ENCODE assay signal across 15 cellular contexts in the genomic region with DNA sequence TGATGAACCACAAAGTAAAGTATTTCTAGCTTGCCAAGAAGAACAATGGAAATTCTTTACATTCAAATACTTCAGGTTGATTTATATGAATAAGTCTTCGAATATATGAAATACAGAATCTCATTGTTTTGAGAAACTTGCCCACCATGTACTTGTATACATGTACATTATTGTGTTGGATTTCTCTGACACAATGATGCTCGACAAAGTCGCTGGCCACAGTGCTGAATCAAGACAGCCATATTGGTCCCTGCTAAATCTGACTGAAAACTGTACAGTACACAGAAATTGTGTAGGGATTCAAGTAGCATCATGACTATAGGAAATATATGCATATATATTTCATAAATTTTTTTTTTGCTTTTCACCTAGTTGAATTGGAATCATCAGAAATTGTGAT. TPM values are rescaled to one million over a fixed set of nuclear protein-coding genes. Genes with fewer than 3 reads are reported as not detected.
DNase-seq lines count a peak whose midpoint lies in the region; ATAC-seq, FAIRE-seq and TF ChIP-seq lines count a peak whose summit lies in the region.
"Had no signal": no experiment of that assay in that cellular context is flagged by ENCODE, and none has a peak within 500 bp of the region (broad histone marks: within the 10 kb centered on the region; RNA-seq: fewer than 3 reads in every experiment).

No MANE protein-coding gene starts in this region.

- H3K9ac ChIP-seq in HepG2 (ENCODE audit: insufficient read depth, low read depth, low read length) = no peak overlapping the region

- TF ChIP-seq CTCF in HepG2 (CRISPR knock-in tag; IDR thresholded peaks at IDR 0.05) = no peak
- no peak for TF ChIP-seq CTCF in right lobe of liver (IDR thresholded peaks at IDR 0.05)
- no peak for TF ChIP-seq CTCF in endothelial cell (IDR thresholded peaks at IDR 0.05; ENCODE audit: unreplicated experiment)

- H3K9me3 Mint-ChIP-seq in endothelial cell (ENCODE audit: unreplicated experiment) = no peaks in the 10 kb centered on the region
- H3K9me3 Mint-ChIP-seq: IgD-negative memory B cell had no signal

- H2AFZ ChIP-seq in HepG2 (ENCODE audit: low read length) = no peak overlapping the region

- peaks cover 4% of the 10 kb centered on the region for H3K27me3 Mint-ChIP-seq in endothelial cell (ENCODE audit: unreplicated experiment)

- TF ChIP-seq RAD21 in HepG2 (CRISPR knock-in tag; IDR thresholded peaks at IDR 0.05) = no peak

- no peak overlapping the region for H3K27ac Mint-ChIP-seq in endothelial cell (ENCODE audit: unreplicated experiment)
- H3K27ac Mint-ChIP-seq: IgD-negative memory B cell had no signal

- DNase-seq in HepG2 (ENCODE audit: low spot score) (no peak), right lobe of liver (no peak), RPMI7951 (ENCODE audit: low read depth) (peak; percentile 21), endothelial cell (ENCODE audit: low spot score) (peak; percentile 50), stromal cell of bone marrow (ENCODE audit: low read depth) (peak; percentile 3), mucosa of gallbladder (ENCODE audit: low spot score) (no peak), NCI-H69 (lab: John Stamatoyannopoulos, UW) (no peak)
- no peak for DNase-seq in activated CD4-positive, CD25-positive, alpha-beta regulatory T cell (lab: John Stamatoyannopoulos, UW)
- DNase-seq: activated CD4-positive, alpha-beta T cell treated with anti-CD3 and anti-CD28 coated beads, Interleukin-2, amount 50 U/mL, for 4 hours; activated naive CD4-positive, alpha-beta T cell treated with Interleukin-2 at 50 U/mL for 16 hours; effector CD4-positive, alpha-beta T cell; H7 had no signal

- no peak overlapping the region for H3K27ac ChIP-seq in HepG2 (ENCODE audit: extremely low read length, insufficient read depth, low read length)
- no peak overlapping the region for H3K27ac ChIP-seq in right lobe of liver

- H3K9me3 ChIP-seq in HepG2 (ENCODE audit: low read length) = no peaks in the 10 kb centered on the region
- no peaks in the 10 kb centered on the region for H3K9me3 ChIP-seq in right lobe of liver

- H3K4me3 Mint-ChIP-seq in endothelial cell (ENCODE audit: unreplicated experiment) = no peak overlapping the region
- H3K4me3 Mint-ChIP-seq: IgD-negative memory B cell had no signal

- peaks cover 6% of the 10 kb centered on the region for H3K4me1 Mint-ChIP-seq in endothelial cell (ENCODE audit: unreplicated experiment)

- POLR2A ChIA-PET in HepG2 (lab: Yijun Ruan, JAX) = no interaction called here

- H3K36me3 ChIP-seq in HepG2 (replicated peaks in 1 of 2; ENCODE audit: control insufficient read depth in 1 of 2, insufficient read depth in 2 of 2, low read length in 2 of 2) (no peaks in the 10 kb centered on the region), right lobe of liver (no peaks in the 10 kb centered on the region)

- no peak for ATAC-seq in HepG2
- no peak for ATAC-seq in right lobe of liver

- TF ChIP-seq EP300 in HepG2 (IDR thresholded peaks at IDR 0.05; ENCODE audit: low read depth in 2 of 2, low read length in 2 of 2) (no peak), HepG2 (CRISPR knock-in tag; IDR thresholded peaks at IDR 0.05; ENCODE audit: borderline replicate concordance) (no peak)

- in situ Hi-C loops in HepG2 (cut with HindIII; ENCODE audit: extremely low pct_ligation_motif_present, low pct_unique_long_range_greater_than_20kb) = loop anchor here (5.0 kb wide), 1 partner anchor 134 kb away; no protein-coding TSS in a partner anchor

- no peak for FAIRE-seq in HepG2 (lab: Jason Lieb, UNC)

- BruUV-seq in HepG2 (replicated peaks; lab: Mats Ljungman, UMichigan) = no TSS peak

- H3K4me1 ChIP-seq in HepG2 (ENCODE audit: insufficient read depth, low read length) = peaks cover 12% of the 10 kb centered on the region
- H3K4me1 ChIP-seq in right lobe of liver = peaks cover 0 to 3% (median 0%) of the 10 kb centered on the region in 4 donors

- H3K4me3 ChIP-seq in HepG2 (replicated peaks in 1 of 3; ENCODE audit: insufficient read depth in 1 of 3, low read depth in 2 of 3, low read length in 3 of 3) (no peak overlapping the region), right lobe of liver (no peak overlapping the region)

- no peaks in the 10 kb centered on the region for H3K27me3 ChIP-seq in HepG2 (ENCODE audit: control insufficient read depth in 1 of 2, insufficient read depth in 2 of 2, low read length in 2 of 2)
- H3K27me3 ChIP-seq in right lobe of liver = peaks cover 11 to 12% of the 10 kb centered on the region in 2 donors

- H3K36me3 Mint-ChIP-seq in endothelial cell (ENCODE audit: low read depth, unreplicated experiment) = peaks cover 6% of the 10 kb centered on the region
- H3K36me3 Mint-ChIP-seq: IgD-negative memory B cell had no signal

- TF ChIP-seq POLR2A in HepG2 (IDR thresholded peaks at IDR 0.05; ENCODE audit: insufficient read depth in 1 of 2, low read depth in 2 of 2, low read length in 2 of 2) (no peak), right lobe of liver (IDR thresholded peaks at IDR 0.05) (no peak)

- peaks cover 34% of the 10 kb centered on the region for H3K79me2 ChIP-seq in HepG2 (ENCODE audit: insufficient read depth, low read length)

- H3K4me2 ChIP-seq in HepG2 (ENCODE audit: low read depth, low read length) = no peak overlapping the region

- H4K20me1 ChIP-seq in HepG2 (ENCODE audit: insufficient read depth, low read length) = no peaks in the 10 kb centered on the region

- intact Hi-C loops in HepG2 (cut with micrococcal nuclease; ENCODE audit: unreplicated experiment) (no loop called here), right lobe of liver (cut with DNase I) (no loop called here)

- CTCF ChIA-PET in HepG2 (lab: Yijun Ruan, JAX; ENCODE audit: low intra/inter-chr PET ratio, low total read pairs) = no interaction called here

- 75% methylated on average over 3 of the region's 3 CpGs for WGBS in HepG2 (ENCODE audit: low lambda C conversion rate)
- 42% methylated on average over 3 of the region's 3 CpGs for WGBS in right lobe of liver (ENCODE audit: insufficient coverage, low coverage, low lambda C conversion rate, missing lambda C conversion rate)

TF ChIP-seq in HepG2, 621 proteins besides CTCF, POLR2A, EP300 and RAD21 (continues in another document):
- TF ChIP-seq U2AF2 (IDR thresholded peaks at IDR 0.05; ENCODE audit: low read depth, low read length) = no peak
- no peak for TF ChIP-seq ZNF615 (CRISPR knock-in tag; IDR thresholded peaks at IDR 0.05; ENCODE audit: borderline replicate concordance)
- TF ChIP-seq KLF16 (CRISPR knock-in tag; IDR thresholded peaks at IDR 0.05) = 0 out of 4 replicates have a peak, but pooled peaks of 1 of the 2 experiments have one; percentile 45
- TF ChIP-seq HOMEZ (CRISPR knock-in tag; IDR thresholded peaks at IDR 0.05; ENCODE audit: low read depth) = peak; percentile 96
- peak; percentile 54; the same call in 1 of the 2 replicates for TF ChIP-seq SAP130 (CRISPR knock-in tag; IDR thresholded peaks at IDR 0.05; ENCODE audit: low read depth)
- TF ChIP-seq ZSCAN12 (CRISPR knock-in tag; IDR thresholded peaks at IDR 0.05) = no peak
- no peak for TF ChIP-seq ZNF317 (CRISPR knock-in tag; IDR thresholded peaks at IDR 0.05)
- peak; percentile 95 for TF ChIP-seq EHMT2 (IDR thresholded peaks at IDR 0.05; ENCODE audit: borderline replicate concordance, low read depth, low read length)
- peak; percentile 38 for TF ChIP-seq YY1 (IDR thresholded peaks at IDR 0.05; ENCODE audit: insufficient read depth, insufficient replicate concordance, low read depth, low read length)

RNA-seq across cellular contexts. Expression of gene LIN28B, which starts 13.1 kb away (rescaled TPM):
- 56.8 and 100 TPM in 2 replicates for total RNA-seq in HepG2 (2016; rRNA removed; fragmentation: Illumina TruSeq; extraction: Trizol)
- total RNA-seq in HepG2 (2016; cell fraction: cytosol; rRNA removed; fragmentation: Illumina TruSeq; extraction: Trizol; ENCODE audit: low read depth) = 13.7 and 13.8 TPM in 2 replicates
- total RNA-seq in HepG2 (2016; cell fraction: insoluble cytoplasmic fraction; rRNA removed; fragmentation: Illumina TruSeq; extraction: Trizol) = 57.6 and 96.8 TPM in 2 replicates
- 35.2 and 40.8 TPM in 2 replicates for total RNA-seq in HepG2 (2016; cell fraction: membrane; rRNA removed; fragmentation: Illumina TruSeq; extraction: Trizol)
- total RNA-seq in HepG2 (2016; cell fraction: nucleus; rRNA removed; fragmentation: Illumina TruSeq; extraction: Trizol) = 41.3 and 44.0 TPM in 2 replicates
- 8.8 and 14.5 TPM in 2 replicates for polyA plus RNA-seq in HepG2 (2011; rRNA removed)
- 6.2 and 8.3 TPM in 2 replicates for polyA plus RNA-seq in HepG2 (2011; cell fraction: cytosol; rRNA removed)
- polyA plus RNA-seq in HepG2 (2011; cell fraction: nucleus; rRNA removed) = 4.0 and 4.5 TPM in 2 replicates
- polyA plus RNA-seq in HepG2 (2012) = 14.9 and 19.0 TPM in 2 replicates
- 2.5 and 2.6 TPM in 2 replicates for polyA plus RNA-seq in HepG2 (2016; cell fraction: cytosol; fragmentation: Illumina TruSeq; extraction: Trizol; ENCODE audit: low read depth)
- polyA plus RNA-seq in HepG2 (2016; cell fraction: insoluble cytoplasmic fraction; fragmentation: Illumina TruSeq; extraction: Trizol; ENCODE audit: low read depth) = 60.7 and 65.9 TPM in 2 replicates
- 14.5 and 15.6 TPM in 2 replicates for polyA plus RNA-seq in HepG2 (2016; cell fraction: membrane; fragmentation: Illumina TruSeq; extraction: Trizol; ENCODE audit: low read depth)
- 29.8 and 30.3 TPM in 2 replicates for polyA plus RNA-seq in HepG2 (2016; cell fraction: nucleus; fragmentation: Illumina TruSeq; extraction: Trizol; ENCODE audit: insufficient read depth, low read depth)
- 0.07 and 15.4 TPM in 2 replicates for polyA minus RNA-seq in HepG2 (2011; rRNA and poly(A)+ RNA removed; ENCODE audit: low replicate concordance)
- 22.1 and 22.7 TPM in 2 replicates for polyA minus RNA-seq in HepG2 (2011; cell fraction: cytosol; rRNA and poly(A)+ RNA removed)
- polyA minus RNA-seq in HepG2 (2011; cell fraction: nucleus; rRNA and poly(A)+ RNA removed) = 19.1 and 20.3 TPM in 2 replicates
- total RNA-seq in right lobe of liver = not detected
- total RNA-seq in RPMI7951 (2014; rRNA removed; shearing (Covaris generic)) = 0.24 and 0.29 TPM in 2 replicates
- total RNA-seq in endothelial cell (ENCODE audit: unreplicated experiment) = 36.9 TPM
- 0.14 TPM for total RNA-seq in mucosa of gallbladder
- polyA plus RNA-seq: BJ, IgD-negative memory B cell, urinary bladder had no signal

Comparison
In these comparisons a context has a peak if more than half of its experiments do, and no peak if none do; other contexts are left out.
1. RNA of gene LIN28B, which starts 13.1 kb away (total RNA-seq): 13.7 to 100 TPM in HepG2 and 36.9 TPM in endothelial cell (single experiment); 0.24 to 0.29 TPM in RPMI7951, 0.14 TPM in mucosa of gallbladder (single experiment) and not detected in right lobe of liver; every median in the first group is over 10 times any median in the second.
2. DNase-seq: peak in RPMI7951 (single experiment), endothelial cell (single experiment) and stromal cell of bone marrow (single experiment); none in HepG2 (single experiment), right lobe of liver (0 of 3), mucosa of gallbladder (single experiment), activated CD4-positive, CD25-positive, alpha-beta regulatory T cell (0 of 4) and NCI-H69 (single experiment).